Comparison of ENCODE assay signal across 11 cellular contexts in genomic region chr10:93152136-93152535, GRCh38.
DNase-seq lines count a peak whose midpoint lies in the region; ATAC-seq lines count a peak whose summit lies in the region.
"Had no signal": no experiment of that assay in that cellular context is flagged by ENCODE, and none has a peak within 500 bp of the region (broad histone marks: within the 10 kb centered on the region; RNA-seq: fewer than 3 reads in every experiment).

No MANE protein-coding gene starts in this region.

- H3K4me2 ChIP-seq in GM23248 (ENCODE audit: unreplicated experiment): peak overlapping the region; percentile 45

- no peak overlapping the region for H2AFZ ChIP-seq in GM23248

- peaks cover 1% of the 10 kb centered on the region for H3K27me3 ChIP-seq in GM23248 (replicated peaks; ENCODE audit: insufficient read depth)

- peak overlapping the region; percentile 70 for H3K27ac ChIP-seq in GM23248
- H3K27ac ChIP-seq: VCaP had no signal

- H3K27ac Mint-ChIP-seq in activated CD4-positive, alpha-beta T cell treated with anti-CD3 and anti-CD28 coated beads, Interleukin-2, amount 10 ng/mL, durations not matched to agents 24 days and 14 days: no peak overlapping the region

- no peak overlapping the region for H3K4me3 Mint-ChIP-seq in activated CD4-positive, alpha-beta T cell treated with anti-CD3 and anti-CD28 coated beads, Interleukin-2, amount 10 ng/mL, durations not matched to agents 24 days and 14 days

- peaks cover 10% of the 10 kb centered on the region for H3K27me3 Mint-ChIP-seq in activated CD4-positive, alpha-beta T cell treated with anti-CD3 and anti-CD28 coated beads, Interleukin-2, amount 10 ng/mL, durations not matched to agents 24 days and 14 days

- no peaks in the 10 kb centered on the region for H3K9me2 ChIP-seq in GM23248 (ENCODE audit: insufficient read depth)

- in situ Hi-C loops in GM23248 (cut with MboI): no loop called here

- DNase-seq in GM23248 (peak; percentile 86), SW480 (ENCODE audit: low spot score) (peak; percentile 5), fibroblast of peridontal ligament (ENCODE audit: extremely low read depth) (peak; percentile 56), sciatic nerve (ENCODE audit: low spot score) (no peak), NCI-H1694 (lab: John Stamatoyannopoulos, UW) (no peak), cerebellum (ENCODE audit: low spot score) (no peak)
- DNase-seq in activated CD4-positive, alpha-beta T cell treated with anti-CD3 and anti-CD28 coated beads, Interleukin-2, amount 10 ng/mL, durations not matched to agents 24 days and 14 days: no peak
- DNase-seq: activated CD8-positive, alpha-beta memory T cell treated with anti-CD3 and anti-CD28 coated beads, Interleukin-2, amount 50 U/mL, for 48 hours; NCI-H345 had no signal

- no peaks in the 10 kb centered on the region for H4K20me1 ChIP-seq in GM23248 (ENCODE audit: insufficient read depth)

- H3K36me3 Mint-ChIP-seq in activated CD4-positive, alpha-beta T cell treated with anti-CD3 and anti-CD28 coated beads, Interleukin-2, amount 10 ng/mL, durations not matched to agents 24 days and 14 days (ENCODE audit: low read depth): no peaks in the 10 kb centered on the region

- no peak overlapping the region for H3K4me3 ChIP-seq in GM23248

- H3K9me3 Mint-ChIP-seq in activated CD4-positive, alpha-beta T cell treated with anti-CD3 and anti-CD28 coated beads, Interleukin-2, amount 10 ng/mL, durations not matched to agents 24 days and 14 days: no peaks in the 10 kb centered on the region

- H3K79me2 ChIP-seq in GM23248 (ENCODE audit: insufficient read depth): no peaks in the 10 kb centered on the region

- peaks cover 22% of the 10 kb centered on the region; the same call in 1 of the 2 replicates for H3F3A ChIP-seq in GM23248 (ENCODE audit: insufficient read depth)

- H3K4me1 Mint-ChIP-seq in activated CD4-positive, alpha-beta T cell treated with anti-CD3 and anti-CD28 coated beads, Interleukin-2, amount 10 ng/mL, durations not matched to agents 24 days and 14 days: peaks cover 8% of the 10 kb centered on the region

- H3K9me3 ChIP-seq in GM23248 (ENCODE audit: low read depth): no peaks in the 10 kb centered on the region

- peaks cover 35% of the 10 kb centered on the region for H3K4me1 ChIP-seq in GM23248 (ENCODE audit: insufficient read depth)

- 0 out of 2 replicates have a peak overlapping the region, but pooled peaks have one; percentile 3 for H3K9ac ChIP-seq in GM23248

- ATAC-seq in sciatic nerve: peak; percentile 65
- no peak for ATAC-seq in GM19452 (IDR thresholded peaks at IDR 0.05; ENCODE audit: unreplicated experiment)

- intact Hi-C loops in sciatic nerve (cut with DNase I): no loop called here
- intact Hi-C loops in activated CD4-positive, alpha-beta T cell treated with anti-CD3 and anti-CD28 coated beads, Interleukin-2, amount 10 ng/mL, durations not matched to agents 24 days and 14 days (cut with micrococcal nuclease): no loop called here

- H3K36me3 ChIP-seq in GM23248 (ENCODE audit: low read depth): no peaks in the 10 kb centered on the region

Comparison
In these comparisons a context has a peak if more than half of its experiments do, and no peak if none do; other contexts are left out.
1. DNase-seq: peak in GM23248 (single experiment), SW480 (single experiment) and fibroblast of peridontal ligament (single experiment); none in sciatic nerve (single experiment), activated CD4-positive, alpha-beta T cell treated with anti-CD3 and anti-CD28 coated beads, Interleukin-2, amount 10 ng/mL, durations not matched to agents 24 days and 14 days (single experiment), NCI-H1694 (single experiment) and cerebellum (single experiment).